8 cellular contexts compared by ENCODE assay signal in the genomic region with DNA sequence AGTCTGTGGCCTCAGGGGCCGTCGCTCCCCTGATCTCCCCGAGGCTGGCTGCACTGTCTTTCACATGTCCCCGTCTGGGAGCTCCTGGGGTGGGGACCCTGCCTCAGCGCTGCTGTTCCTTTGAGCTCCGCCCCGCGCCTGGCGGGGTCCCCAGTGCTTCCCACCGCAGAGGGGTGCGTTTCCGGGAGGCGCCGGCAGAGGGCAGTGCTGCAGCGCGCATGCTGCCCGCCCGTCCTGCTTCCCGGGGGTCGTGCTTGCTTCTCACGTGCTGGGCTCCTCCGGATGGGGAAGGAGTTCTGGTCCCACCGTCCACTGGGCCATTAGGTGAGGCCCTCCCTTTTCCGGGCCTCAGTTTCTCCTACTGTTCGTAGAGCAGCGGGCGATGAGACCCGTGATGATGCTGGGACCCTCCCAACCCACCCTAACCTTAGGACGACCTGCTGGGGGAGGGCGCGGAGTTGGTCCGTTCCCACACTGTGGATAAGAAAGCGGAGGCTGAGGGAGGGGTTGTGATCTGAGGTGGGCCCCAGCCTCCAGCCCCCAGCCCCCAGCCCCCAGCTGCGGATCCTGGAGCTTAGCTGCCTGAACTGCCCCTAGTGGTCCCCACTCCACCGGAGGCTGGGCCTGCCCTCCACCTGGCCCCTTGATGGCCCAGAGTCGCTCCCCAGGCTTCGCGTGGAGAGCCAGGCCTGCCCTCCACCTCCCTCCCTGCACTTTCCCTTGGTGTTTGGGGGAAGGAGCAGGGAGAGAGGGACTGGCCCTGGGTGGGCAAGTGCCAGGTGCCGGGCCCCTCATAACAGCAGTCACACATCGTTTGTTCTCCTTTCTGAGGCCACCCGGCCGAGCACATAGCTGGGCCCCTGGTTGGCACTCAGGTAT. TPM values are rescaled to one million over a fixed set of nuclear protein-coding genes. Genes with fewer than 3 reads are reported as not detected.
DNase-seq lines count a peak whose midpoint lies in the region; ATAC-seq and TF ChIP-seq lines count a peak whose summit lies in the region.

No MANE protein-coding gene starts in this region.

- ATAC-seq in activated T-cell treated with anti-CD3 and anti-CD28 coated beads, Interleukin-2, amount 50 U/mL, for 4 hours = peak; percentile 22 to 37

- H3K27me3 Mint-ChIP-seq in activated T-cell treated with anti-CD3 and anti-CD28 coated beads, Interleukin-2, amount 50 U/mL, for 4 hours (ENCODE audit: low read depth) = peaks cover 1% of the 10 kb centered on the region

- H3K9me3 Mint-ChIP-seq in activated T-cell treated with anti-CD3 and anti-CD28 coated beads, Interleukin-2, amount 50 U/mL, for 4 hours = no peaks in the 10 kb centered on the region

- intact Hi-C loops in head of caudate nucleus (cut with DNase I) = no loop called here

- no peaks in the 10 kb centered on the region for H3K4me1 Mint-ChIP-seq in activated T-cell treated with anti-CD3 and anti-CD28 coated beads, Interleukin-2, amount 50 U/mL, for 4 hours (ENCODE audit: low read depth)

- no peak overlapping the region for H3K4me3 Mint-ChIP-seq in activated T-cell treated with anti-CD3 and anti-CD28 coated beads, Interleukin-2, amount 50 U/mL, for 4 hours

- peak; percentile 99 for TF ChIP-seq CTCF in LNCAP (IDR thresholded peaks at IDR 0.05)

- no peaks in the 10 kb centered on the region for H3K36me3 Mint-ChIP-seq in activated T-cell treated with anti-CD3 and anti-CD28 coated beads, Interleukin-2, amount 50 U/mL, for 4 hours (ENCODE audit: insufficient read depth)

- DNase-seq in GM03348 (ENCODE audit: low spot score) (peak; percentile 83), head of caudate nucleus (peak in 34 of 42 donors; percentile 13 to 79 (median 42)), SKM-1 (lab: John Stamatoyannopoulos, UW; ENCODE audit: unreplicated experiment) (no peak), NCI-H2081 (lab: John Stamatoyannopoulos, UW) (no peak), amniotic stem cell (lab: John Stamatoyannopoulos, UW) (no peak)
- DNase-seq in activated T-cell treated with anti-CD3 and anti-CD28 coated beads, Interleukin-2, amount 50 U/mL, for 4 hours = peak; percentile 23
- DNase-seq in stimulated activated CD4-positive, alpha-beta T cell treated with anti-CD3 and anti-CD28 coated beads, Interleukin-1b, Interleukin-23, amount 100 ng/mL, for 48 hours = peak; percentile 30

RNA-seq across cellular contexts. Expression of gene CPZ, which starts 15.3 kb away (rescaled TPM):
- total RNA-seq in activated T-cell treated with anti-CD3 and anti-CD28 coated beads, Interleukin-2, amount 50 U/mL, for 4 hours = not detected

RNA-seq across cellular contexts. Expression of gene GPR78, which starts 27.6 kb away (rescaled TPM):
- total RNA-seq in activated T-cell treated with anti-CD3 and anti-CD28 coated beads, Interleukin-2, amount 50 U/mL, for 4 hours = not detected

Comparison
In these comparisons a context has a peak if more than half of its experiments do, and no peak if none do; other contexts are left out.
1. DNase-seq: peak in GM03348 (single experiment), activated T-cell treated with anti-CD3 and anti-CD28 coated beads, Interleukin-2, amount 50 U/mL, for 4 hours (single experiment), head of caudate nucleus (34 of 42) and stimulated activated CD4-positive, alpha-beta T cell treated with anti-CD3 and anti-CD28 coated beads, Interleukin-1b, Interleukin-23, amount 100 ng/mL, for 48 hours (single experiment); none in SKM-1 (single experiment), NCI-H2081 (0 of 2) and amniotic stem cell (single experiment).